Comparison of ENCODE assay signal across 13 cellular contexts in genomic region chr5:92002875-92003274, GRCh38.
A peak's percentile ranks its signal among the peaks of the same experiment; 100 is the strongest.
DNase-seq lines count a peak whose midpoint lies in the region; ATAC-seq and TF ChIP-seq lines count a peak whose summit lies in the region.
"Had no signal": no experiment of that assay in that cellular context is flagged by ENCODE, and none has a peak within 500 bp of the region (broad histone marks: within the 10 kb centered on the region; RNA-seq: fewer than 3 reads in every experiment).

No MANE protein-coding gene starts in this region.

- H3K14ac ChIP-seq in IMR-90 (replicated peaks; ENCODE audit: low read depth, low read length) (0 out of 2 replicates have a peak overlapping the region, but pooled peaks have one; percentile 10), neuronal stem cell (ENCODE audit: low read length) (no peak overlapping the region)

- no peak overlapping the region for H3K23ac ChIP-seq in IMR-90 (ENCODE audit: low read depth, low read length)
- no peak overlapping the region for H3K23ac ChIP-seq in neuronal stem cell (ENCODE audit: low read depth, low read length, poor library complexity)

- peak overlapping the region; percentile 64 for H2BK5ac ChIP-seq in IMR-90 (ENCODE audit: low read depth, low read length, poor library complexity, severe bottlenecking)
- no peak overlapping the region for H2BK5ac ChIP-seq in neuronal stem cell (ENCODE audit: low read length)

- H3K79me1 ChIP-seq in IMR-90 (ENCODE audit: low read depth in 1 of 2, low read length in 2 of 2), result no peaks in the 10 kb centered on the region
- H3K79me1 ChIP-seq in neuronal stem cell (ENCODE audit: low read depth, low read length), result no peaks in the 10 kb centered on the region

- TF ChIP-seq POLR2A in IMR-90 (IDR thresholded peaks at IDR 0.05; ENCODE audit: low read depth, low read length), result no peak

- H3K36me3 ChIP-seq in SK-N-SH (replicated peaks in 1 of 2; ENCODE audit: control insufficient read depth in 1 of 2, insufficient read depth in 2 of 2, low read length in 1 of 2) (no peaks in the 10 kb centered on the region), IMR-90 (ENCODE audit: control insufficient read depth, insufficient read depth, low read length) (no peaks in the 10 kb centered on the region), neuronal stem cell (replicated peaks in 1 of 2; ENCODE audit: control insufficient read depth in 2 of 2, insufficient read depth in 2 of 2, low read length in 2 of 2) (no peaks in the 10 kb centered on the region)
- H3K36me3 ChIP-seq: BE2C had no signal

- H4K91ac ChIP-seq in IMR-90 (ENCODE audit: insufficient read depth, low read depth, low read length) (no peak overlapping the region), neuronal stem cell (ENCODE audit: low read depth, low read length, poor library complexity) (no peak overlapping the region)

- TF ChIP-seq CTCF in SK-N-SH (IDR thresholded peaks at IDR 0.05) (no peak), IMR-90 (conservative IDR thresholded peaks at IDR 0.05; ENCODE audit: low read depth, low read length) (no peak), fibroblast of mammary gland (conservative IDR thresholded peaks at IDR 0.05; ENCODE audit: control insufficient read depth, insufficient read depth, low read depth, low read length) (no peak)

- no peaks in the 10 kb centered on the region for H3K79me2 ChIP-seq in SK-N-SH (ENCODE audit: insufficient read depth)

- no peak overlapping the region; a peak in 1 of 4 replicates for H4K8ac ChIP-seq in IMR-90 (ENCODE audit: low read depth in 2 of 2, low read length in 2 of 2)
- no peak overlapping the region for H4K8ac ChIP-seq in neuronal stem cell (ENCODE audit: low read depth, low read length)

- H2AK9ac ChIP-seq in IMR-90 (replicated peaks; ENCODE audit: low read depth, low read length, poor library complexity), result no peak overlapping the region

- H2BK15ac ChIP-seq in IMR-90 (ENCODE audit: low read depth, low read length) (no peak overlapping the region), neuronal stem cell (ENCODE audit: low read length) (no peak overlapping the region)

- 100% methylated on average over 1 of the region's 1 CpG for WGBS in SK-N-SH (ENCODE audit: low lambda C conversion rate)
- WGBS in IMR-90 (ENCODE audit: extremely low coverage in 2 of 2, insufficient read length in 1 of 2), 2 experiments, result no CpG with 5 or more reads among the region's 1 CpG
- WGBS in neuronal stem cell (ENCODE audit: extremely low coverage in 2 of 2, insufficient read length in 2 of 2, insufficient replicate concordance in 1 of 2), 2 donors, result no CpG with 5 or more reads among the region's 1 CpG

- in situ Hi-C loops in IMR-90 (cut with MboI; ENCODE audit: low sequenced_read_pairs), result no loop called here

- peak; percentile 86 for ATAC-seq in SK-N-SH treated with all-trans-retinoic acid at 6 μM for 48 hours
- ATAC-seq in IMR-90 (ENCODE audit: low read depth), result peak; percentile 96

- H3K27me3 ChIP-seq in SK-N-SH (ENCODE audit: insufficient read depth) (no peaks in the 10 kb centered on the region), IMR-90 (ENCODE audit: control insufficient read depth, insufficient read depth, low read length) (no peaks in the 10 kb centered on the region), neuronal stem cell (ENCODE audit: control insufficient read depth in 3 of 3, insufficient read depth in 3 of 3, low read depth in 1 of 3, low read length in 3 of 3) (no peaks in the 10 kb centered on the region)
- H3K27me3 ChIP-seq: BE2C had no signal

- no peak for TF ChIP-seq EP300 in SK-N-SH (IDR thresholded peaks at IDR 0.05; ENCODE audit: borderline replicate concordance in 1 of 2, low read depth in 1 of 2, low read length in 1 of 2)

- CTCF ChIA-PET in SK-N-SH (lab: Yijun Ruan, JAX), result no interaction called here
- CTCF ChIA-PET in IMR-90 (lab: Yijun Ruan, JAX), result interaction anchor here (1.0 kb wide), 1 partner anchor 73 kb away, joined by 4 read pairs; no protein-coding TSS in a partner anchor

- H3K27ac ChIP-seq in SK-N-SH (ENCODE audit: low read depth in 2 of 2, low read length in 1 of 2) (no peak overlapping the region), IMR-90 (ENCODE audit: insufficient read depth, low read length) (no peak overlapping the region; the same call in 1 of the 2 replicates), neuronal stem cell (replicated peaks; ENCODE audit: low read length) (no peak overlapping the region)
- H3K27ac ChIP-seq: 22Rv1 had no signal

- H3K4me3 ChIP-seq in SK-N-SH (ENCODE audit: low read depth in 2 of 2, low read length in 1 of 2) (no peak overlapping the region), IMR-90 (ENCODE audit: insufficient read depth, low read depth, low read length) (no peak overlapping the region), fibroblast of mammary gland (ENCODE audit: control insufficient read depth, low read depth, low read length) (no peak overlapping the region), neuronal stem cell (ENCODE audit: low read length in 2 of 2) (no peak overlapping the region)

- H3K9ac ChIP-seq in SK-N-SH, result no peak overlapping the region
- H3K9ac ChIP-seq in IMR-90 (ENCODE audit: low read depth, low read length), result no peak overlapping the region
- H3K9ac ChIP-seq in neuronal stem cell (ENCODE audit: low read depth, low read length, poor library complexity), result no peak overlapping the region

- dilution Hi-C loops in IMR-90 (cut with HindIII; ENCODE audit: low sequenced_read_pairs, unreplicated experiment), result no loop called here

- H3K18ac ChIP-seq in IMR-90 (ENCODE audit: low read depth, low read length) (peak overlapping the region; percentile 42; the same call in 1 of the 2 replicates), neuronal stem cell (ENCODE audit: low read length) (no peak overlapping the region)

- H3K4me2 ChIP-seq in SK-N-SH, result no peak overlapping the region
- H3K4me2 ChIP-seq in IMR-90 (ENCODE audit: low read depth, low read length), result peak overlapping the region; percentile 25; the same call in 1 of the 2 replicates
- H3K4me2 ChIP-seq in neuronal stem cell (ENCODE audit: insufficient read depth, low read length, poor library complexity, severe bottlenecking), result no peak overlapping the region

- H3K4me1 ChIP-seq in SK-N-SH (ENCODE audit: control insufficient read depth in 1 of 2, insufficient read depth in 2 of 2, low read depth in 1 of 2, low read length in 1 of 2) (no peaks in the 10 kb centered on the region; a peak in 1 of 4 replicates), IMR-90 (ENCODE audit: control insufficient read depth, insufficient read depth, low read length) (peaks cover 6% of the 10 kb centered on the region), neuronal stem cell (ENCODE audit: control insufficient read depth in 2 of 2, insufficient read depth in 1 of 2, low read depth in 1 of 2, low read length in 2 of 2) (no peaks in the 10 kb centered on the region)

- H3K9me1 ChIP-seq in IMR-90 (ENCODE audit: insufficient read depth, low read length), result no peaks in the 10 kb centered on the region

- H3K9me2 ChIP-seq in SK-N-SH, result no peaks in the 10 kb centered on the region

- H2AK5ac ChIP-seq in IMR-90 (ENCODE audit: low read depth, low read length) (no peak overlapping the region), neuronal stem cell (ENCODE audit: low read depth, low read length) (no peak overlapping the region)

- peak overlapping the region; percentile 8; the same call in 1 of the 2 replicates for H3K4ac ChIP-seq in IMR-90 (ENCODE audit: low read depth, low read length)
- no peak overlapping the region for H3K4ac ChIP-seq in neuronal stem cell (ENCODE audit: low read length)

- 0 out of 2 replicates have a peak overlapping the region, but pooled peaks have one; percentile 25 for H2BK120ac ChIP-seq in IMR-90 (ENCODE audit: low read depth, low read length)
- H2BK120ac ChIP-seq in neuronal stem cell (ENCODE audit: low read depth, low read length), result no peak overlapping the region

- BruUV-seq in IMR-90 (replicated peaks; lab: Mats Ljungman, UMichigan), result no TSS peak

- intact Hi-C loops in IMR-90 (cut with micrococcal nuclease), result no loop called here

- H2BK20ac ChIP-seq in IMR-90 (ENCODE audit: low read depth, low read length), result 0 out of 2 replicates have a peak overlapping the region, but pooled peaks have one; percentile 28

- H4K20me1 ChIP-seq in SK-N-SH (ENCODE audit: insufficient read depth), result no peaks in the 10 kb centered on the region
- no peaks in the 10 kb centered on the region for H4K20me1 ChIP-seq in IMR-90 (ENCODE audit: insufficient read depth, low read length)

- H2BK12ac ChIP-seq in neuronal stem cell (ENCODE audit: low read length), result no peak overlapping the region

- H3K56ac ChIP-seq in IMR-90 (ENCODE audit: extremely low read depth, insufficient read depth, low read length), result no peak overlapping the region

- H3K9me3 ChIP-seq in SK-N-SH, result no peaks in the 10 kb centered on the region
- H3K9me3 ChIP-seq in IMR-90 (ENCODE audit: control insufficient read depth, insufficient read depth, low read length), result no peaks in the 10 kb centered on the region
- H3K9me3 ChIP-seq in neuronal stem cell (replicated peaks in 1 of 2; ENCODE audit: control insufficient read depth in 2 of 2, insufficient read depth in 1 of 2, low read depth in 1 of 2, low read length in 2 of 2), result no peaks in the 10 kb centered on the region
- H3K9me3 ChIP-seq: BE2C had no signal

- H4K5ac ChIP-seq in IMR-90 (ENCODE audit: low read depth, low read length), result no peak overlapping the region

- TF ChIP-seq RAD21 in SK-N-SH (IDR thresholded peaks at IDR 0.05; ENCODE audit: low read length) (no peak), IMR-90 (IDR thresholded peaks at IDR 0.05; ENCODE audit: low read length) (no peak)

- DNase-seq in SK-N-SH (no peak), IMR-90 (peak; percentile 72), fibroblast of mammary gland (ENCODE audit: low read depth) (peak; percentile 37), neuronal stem cell (ENCODE audit: low spot score) (no peak), NCI-H1694 (lab: John Stamatoyannopoulos, UW) (no peak), amniotic stem cell (lab: John Stamatoyannopoulos, UW) (no peak), NCI-H2081 treated with DMSO at 0.1 percent for 48 hours (lab: John Stamatoyannopoulos, UW) (no peak)
- DNase-seq: DMS53, HCEC 1CT, HFFc6 had no signal

- H2AFZ ChIP-seq in SK-N-SH (ENCODE audit: low read depth) (no peak overlapping the region), IMR-90 (replicated peaks; ENCODE audit: low read length, poor library complexity) (no peak overlapping the region), neuronal stem cell (ENCODE audit: low read length) (peak overlapping the region; percentile 9)

- H3F3A ChIP-seq in SK-N-SH (replicated peaks; ENCODE audit: insufficient read depth), result peaks cover 6% of the 10 kb centered on the region

- POLR2A ChIA-PET in SK-N-SH (lab: Yijun Ruan, JAX), result no interaction called here
- POLR2A ChIA-PET in IMR-90 (lab: Charles Lee; ENCODE audit: unreplicated experiment), result no interaction called here

TF ChIP-seq in SK-N-SH treated with all-trans-retinoic acid at 6 μM for 48 hours, 23 proteins besides CTCF, POLR2A, EP300 and RAD21 (continues in another document):
- TF ChIP-seq ISL1 (CRISPR knock-in tag; IDR thresholded peaks at IDR 0.05) (peak; percentile 87), ZFP3 (CRISPR knock-in tag; IDR thresholded peaks at IDR 0.05) (no peak)

TF ChIP-seq in SK-N-SH, 30 proteins besides CTCF, POLR2A, EP300 and RAD21 (continues in another document):
- no peak for TF ChIP-seq NRF1 (IDR thresholded peaks at IDR 0.05; ENCODE audit: low read depth, low read length)
- no peak for TF ChIP-seq GATA2 (CRISPR knock-in tag; IDR thresholded peaks at IDR 0.05)

TF ChIP-seq in IMR-90, 13 proteins besides CTCF, POLR2A, EP300 and RAD21:
- TF ChIP-seq RFX5 (IDR thresholded peaks at IDR 0.05; ENCODE audit: low read depth, low read length), result no peak

Comparison
In these comparisons a context has a peak if more than half of its experiments do, and no peak if none do; other contexts are left out.
1. DNase-seq: peak in IMR-90 (single experiment) and fibroblast of mammary gland (single experiment); none in SK-N-SH (single experiment), neuronal stem cell (single experiment), NCI-H1694 (single experiment), amniotic stem cell (single experiment) and NCI-H2081 treated with DMSO at 0.1 percent for 48 hours (single experiment).